In the genomic region with DNA sequence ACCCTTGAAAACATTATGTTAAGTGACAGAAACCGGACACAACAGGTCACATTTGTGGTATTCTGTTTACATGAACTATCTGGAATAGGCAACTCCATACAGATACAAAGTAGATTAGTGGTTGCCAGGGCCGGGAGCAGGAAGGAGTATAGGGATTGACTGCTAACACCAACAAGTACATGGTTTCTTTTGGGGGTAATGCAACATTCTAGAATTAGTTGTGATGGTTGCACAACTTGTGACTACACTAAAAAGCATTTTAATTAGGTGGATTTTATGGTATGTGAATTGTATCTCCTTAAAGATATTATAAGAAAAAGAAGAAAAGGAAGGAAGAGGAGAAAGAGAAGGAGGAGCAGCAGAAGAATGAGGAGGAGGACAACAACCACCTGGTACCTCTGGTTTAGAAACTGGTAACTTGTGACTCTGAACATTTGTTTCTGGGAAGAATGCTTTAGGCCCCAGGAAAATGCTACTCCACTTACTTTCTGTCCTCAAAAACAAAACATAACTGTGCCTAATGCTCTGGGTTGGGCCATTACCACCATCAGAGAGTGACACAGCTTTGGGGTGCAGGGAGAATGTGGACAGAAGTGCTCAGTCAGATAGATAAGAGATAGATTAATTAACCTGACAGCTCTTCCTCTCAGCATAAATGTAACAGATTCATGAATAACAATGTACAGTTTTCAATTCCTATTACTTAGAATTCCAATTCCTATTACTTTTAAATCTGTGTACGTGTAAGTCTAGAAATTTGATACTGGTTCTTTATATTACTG, we compare ENCODE assay signal across 1 cellular context.
TF ChIP-seq lines count a peak whose summit lies in the region.

No MANE protein-coding gene starts in this region.

TF ChIP-seq in WTC11, 78 proteins besides CTCF, POLR2A, EP300 and RAD21 (continued from another document):
- TF ChIP-seq, protein P1, sequence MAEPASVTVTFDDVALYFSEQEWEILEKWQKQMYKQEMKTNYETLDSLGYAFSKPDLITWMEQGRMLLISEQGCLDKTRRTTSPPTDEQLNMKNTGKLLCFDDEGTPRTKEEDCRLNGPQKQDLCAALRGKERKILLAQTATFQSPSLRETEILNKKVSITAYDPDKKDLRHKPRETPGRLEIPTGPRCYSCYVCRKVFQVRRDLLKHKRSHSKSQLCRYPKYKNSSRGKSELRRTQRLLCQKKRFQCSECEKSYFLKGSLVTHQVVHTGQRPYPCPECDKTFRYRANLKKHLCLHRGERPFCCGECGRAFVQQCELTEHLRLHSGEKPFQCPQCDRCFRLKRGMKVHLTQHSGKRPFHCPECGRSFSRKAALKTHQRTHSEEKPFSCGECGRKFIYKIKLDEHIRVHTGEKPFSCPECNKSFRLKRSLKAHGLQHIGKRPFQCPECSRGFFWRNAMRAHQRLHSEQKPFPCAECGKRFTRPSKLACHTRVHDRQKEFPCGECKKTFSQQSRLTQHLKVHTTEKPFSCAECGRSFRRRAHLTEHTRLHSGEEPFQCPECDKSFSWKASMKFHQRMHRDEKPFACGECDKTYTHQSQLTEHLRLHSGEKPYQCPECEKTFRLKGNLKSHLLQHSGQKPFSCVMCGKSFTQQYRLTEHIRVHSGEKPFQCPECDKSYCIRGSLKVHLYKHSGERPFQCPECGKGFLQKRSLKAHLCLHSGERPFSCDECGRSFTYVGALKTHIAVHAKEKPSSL (CRISPR knock-in tag; conservative IDR thresholded peaks at IDR 0.05) = no peak
- TF ChIP-seq, protein P2, sequence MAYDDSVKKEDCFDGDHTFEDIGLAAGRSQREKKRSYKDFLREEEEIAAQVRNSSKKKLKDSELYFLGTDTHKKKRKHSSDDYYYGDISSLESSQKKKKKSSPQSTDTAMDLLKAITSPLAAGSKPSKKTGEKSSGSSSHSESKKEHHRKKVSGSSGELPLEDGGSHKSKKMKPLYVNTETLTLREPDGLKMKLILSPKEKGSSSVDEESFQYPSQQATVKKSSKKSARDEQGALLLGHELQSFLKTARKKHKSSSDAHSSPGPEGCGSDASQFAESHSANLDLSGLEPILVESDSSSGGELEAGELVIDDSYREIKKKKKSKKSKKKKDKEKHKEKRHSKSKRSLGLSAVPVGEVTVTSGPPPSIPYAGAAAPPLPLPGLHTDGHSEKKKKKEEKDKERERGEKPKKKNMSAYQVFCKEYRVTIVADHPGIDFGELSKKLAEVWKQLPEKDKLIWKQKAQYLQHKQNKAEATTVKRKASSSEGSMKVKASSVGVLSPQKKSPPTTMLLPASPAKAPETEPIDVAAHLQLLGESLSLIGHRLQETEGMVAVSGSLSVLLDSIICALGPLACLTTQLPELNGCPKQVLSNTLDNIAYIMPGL (CRISPR knock-in tag; IDR thresholded peaks at IDR 0.05) = no peak
- TF ChIP-seq ELF4 (CRISPR knock-in tag; IDR thresholded peaks at IDR 0.05; ENCODE audit: low read depth) = no peak
- no peak for TF ChIP-seq ZNF121 (CRISPR knock-in tag; IDR thresholded peaks at IDR 0.05)
- TF ChIP-seq, protein P3, sequence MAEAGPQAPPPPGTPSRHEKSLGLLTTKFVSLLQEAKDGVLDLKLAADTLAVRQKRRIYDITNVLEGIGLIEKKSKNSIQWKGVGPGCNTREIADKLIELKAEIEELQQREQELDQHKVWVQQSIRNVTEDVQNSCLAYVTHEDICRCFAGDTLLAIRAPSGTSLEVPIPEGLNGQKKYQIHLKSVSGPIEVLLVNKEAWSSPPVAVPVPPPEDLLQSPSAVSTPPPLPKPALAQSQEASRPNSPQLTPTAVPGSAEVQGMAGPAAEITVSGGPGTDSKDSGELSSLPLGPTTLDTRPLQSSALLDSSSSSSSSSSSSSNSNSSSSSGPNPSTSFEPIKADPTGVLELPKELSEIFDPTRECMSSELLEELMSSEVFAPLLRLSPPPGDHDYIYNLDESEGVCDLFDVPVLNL (CRISPR knock-in tag; IDR thresholded peaks at IDR 0.05; ENCODE audit: borderline replicate concordance, low read depth) = no peak
- TF ChIP-seq, protein P4, sequence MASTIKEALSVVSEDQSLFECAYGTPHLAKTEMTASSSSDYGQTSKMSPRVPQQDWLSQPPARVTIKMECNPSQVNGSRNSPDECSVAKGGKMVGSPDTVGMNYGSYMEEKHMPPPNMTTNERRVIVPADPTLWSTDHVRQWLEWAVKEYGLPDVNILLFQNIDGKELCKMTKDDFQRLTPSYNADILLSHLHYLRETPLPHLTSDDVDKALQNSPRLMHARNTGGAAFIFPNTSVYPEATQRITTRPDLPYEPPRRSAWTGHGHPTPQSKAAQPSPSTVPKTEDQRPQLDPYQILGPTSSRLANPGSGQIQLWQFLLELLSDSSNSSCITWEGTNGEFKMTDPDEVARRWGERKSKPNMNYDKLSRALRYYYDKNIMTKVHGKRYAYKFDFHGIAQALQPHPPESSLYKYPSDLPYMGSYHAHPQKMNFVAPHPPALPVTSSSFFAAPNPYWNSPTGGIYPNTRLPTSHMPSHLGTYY (CRISPR knock-in tag; IDR thresholded peaks at IDR 0.05) = no peak
- TF ChIP-seq CREB1 (CRISPR knock-in tag; IDR thresholded peaks at IDR 0.05) = no peak
- no peak for TF ChIP-seq ZNF423 (CRISPR knock-in tag; IDR thresholded peaks at IDR 0.05)
- no peak for TF ChIP-seq TCF7 (CRISPR knock-in tag; IDR thresholded peaks at IDR 0.05; ENCODE audit: low read depth)
- TF ChIP-seq NR1H2 (CRISPR knock-in tag; IDR thresholded peaks at IDR 0.05) = no peak
- TF ChIP-seq CBFB (CRISPR knock-in tag; IDR thresholded peaks at IDR 0.05; ENCODE audit: low read depth) = no peak
- TF ChIP-seq CREM (CRISPR knock-in tag; IDR thresholded peaks at IDR 0.05) = no peak
